In genomic region chr15:81111510-81112375, GRCh38 we compare ENCODE assay signal across 12 cellular contexts. TPM values are rescaled to one million over a fixed set of nuclear protein-coding genes. Genes with fewer than 3 reads are reported as not detected.
A peak's percentile ranks its signal among the peaks of the same experiment; 100 is the strongest.
DNase-seq lines count a peak whose midpoint lies in the region; ATAC-seq and TF ChIP-seq lines count a peak whose summit lies in the region.
"Had no signal": no experiment of that assay in that cellular context is flagged by ENCODE, and none has a peak within 500 bp of the region (broad histone marks: within the 10 kb centered on the region; RNA-seq: fewer than 3 reads in every experiment).

No MANE protein-coding gene starts in this region.

- no peak for DNase-seq in activated T-cell treated with anti-CD3 and anti-CD28 coated beads, Interleukin-2, amount 50 U/mL, for 72 hours
- no peak for DNase-seq in activated T-cell treated with anti-CD3 and anti-CD28 coated beads, Interleukin-2, amount 50 U/mL, for 48 hours
- DNase-seq in type B pancreatic cell (ENCODE audit: extremely low spot score, unreplicated experiment), result no peak
- DNase-seq in SIG-M5 (lab: John Stamatoyannopoulos, UW), result no peak
- DNase-seq in MG63, result no peak
- no peak for DNase-seq in T-helper 1 cell
- DNase-seq: activated CD4-positive, alpha-beta T cell treated with anti-CD3 and anti-CD28 coated beads for 4 hours; amygdala; mesendoderm; substantia nigra had no signal

- peaks cover 8% of the 10 kb centered on the region for H3K4me1 Mint-ChIP-seq in activated T-cell treated with anti-CD3 and anti-CD28 coated beads, Interleukin-2, amount 50 U/mL, for 72 hours (ENCODE audit: low read depth)
- peaks cover 10% of the 10 kb centered on the region for H3K4me1 Mint-ChIP-seq in type B pancreatic cell (ENCODE audit: unreplicated experiment)

- peaks cover 20% of the 10 kb centered on the region for H3K27me3 Mint-ChIP-seq in activated T-cell treated with anti-CD3 and anti-CD28 coated beads, Interleukin-2, amount 50 U/mL, for 72 hours (ENCODE audit: low read depth)
- peaks cover 27% of the 10 kb centered on the region for H3K27me3 Mint-ChIP-seq in type B pancreatic cell

- no peak overlapping the region for H3K4me3 ChIP-seq in MG63

- ATAC-seq in activated T-cell treated with anti-CD3 and anti-CD28 coated beads, Interleukin-2, amount 50 U/mL, for 72 hours (replicated peaks in 1 of 2), result peak; percentile 22 to 23
- peak; percentile 74 for ATAC-seq in HG02623 (IDR thresholded peaks at IDR 0.05; ENCODE audit: unreplicated experiment)
- ATAC-seq in HG03571 (IDR thresholded peaks at IDR 0.05; ENCODE audit: unreplicated experiment), result peak; percentile 75

- TF ChIP-seq CTCF in type B pancreatic cell (conservative IDR thresholded peaks at IDR 0.05), result no peak

- no peaks in the 10 kb centered on the region for H3K9me3 ChIP-seq in MG63

- H3K36me3 Mint-ChIP-seq in activated T-cell treated with anti-CD3 and anti-CD28 coated beads, Interleukin-2, amount 50 U/mL, for 72 hours (ENCODE audit: insufficient read depth in 2 of 2), result no peaks in the 10 kb centered on the region
- no peaks in the 10 kb centered on the region for H3K36me3 Mint-ChIP-seq in type B pancreatic cell

- H3K9me3 Mint-ChIP-seq in activated T-cell treated with anti-CD3 and anti-CD28 coated beads, Interleukin-2, amount 50 U/mL, for 72 hours, result no peaks in the 10 kb centered on the region
- no peaks in the 10 kb centered on the region for H3K9me3 Mint-ChIP-seq in type B pancreatic cell

- H3K27ac Mint-ChIP-seq in activated T-cell treated with anti-CD3 and anti-CD28 coated beads, Interleukin-2, amount 50 U/mL, for 72 hours, result no peak overlapping the region
- H3K27ac Mint-ChIP-seq in type B pancreatic cell, result peak overlapping the region; percentile 2

- no peaks in the 10 kb centered on the region for H3K36me3 ChIP-seq in MG63

- H3K4me3 Mint-ChIP-seq in activated T-cell treated with anti-CD3 and anti-CD28 coated beads, Interleukin-2, amount 50 U/mL, for 72 hours, result no peak overlapping the region
- H3K4me3 Mint-ChIP-seq in type B pancreatic cell, result no peak overlapping the region

- H3K27me3 ChIP-seq in MG63, result no peaks in the 10 kb centered on the region; the same call in 1 of the 2 replicates

RNA-seq across cellular contexts. Expression of gene CFAP161, which starts 22.3 kb away (rescaled TPM):
- under 1 TPM in 1 of 2 donors, not detected in 1; 0.48 TPM for total RNA-seq in activated T-cell treated with anti-CD3 and anti-CD28 coated beads, Interleukin-2, amount 50 U/mL, for 72 hours
- total RNA-seq in type B pancreatic cell (ENCODE audit: low replicate concordance), result 0.36 TPM in 1 of 2 replicates, not detected in the other
- total RNA-seq in MG63 (2014; rRNA removed; shearing (Covaris generic); ENCODE audit: low replicate concordance), result not detected in 2 replicates

Comparison
In these comparisons a context has a peak if more than half of its experiments do, and no peak if none do; other contexts are left out.
1. ATAC-seq: peak in every context shown above with its lines; median percentile 75 in HG03571; 74 in HG02623; 22 in activated T-cell treated with anti-CD3 and anti-CD28 coated beads, Interleukin-2, amount 50 U/mL, for 72 hours.